In genomic region chr2:3596891-3597290, GRCh38 we compare ENCODE assay signal across 18 cellular contexts. TPM values are rescaled to one million over a fixed set of nuclear protein-coding genes. Genes with fewer than 3 reads are reported as not detected.
A peak's percentile ranks its signal among the peaks of the same experiment; 100 is the strongest.
DNase-seq lines count a peak whose midpoint lies in the region; ATAC-seq and TF ChIP-seq lines count a peak whose summit lies in the region.
"Had no signal": no experiment of that assay in that cellular context is flagged by ENCODE, and none has a peak within 500 bp of the region (broad histone marks: within the 10 kb centered on the region; RNA-seq: fewer than 3 reads in every experiment).

No MANE protein-coding gene starts in this region.

- H3K4me3 Mint-ChIP-seq in chondrocyte (ENCODE audit: unreplicated experiment), result no peak overlapping the region

- H3K27ac Mint-ChIP-seq in chondrocyte (ENCODE audit: unreplicated experiment), result no peak overlapping the region

- H3K27me3 ChIP-seq in right atrium auricular region (no peaks in the 10 kb centered on the region), smooth muscle cell (ENCODE audit: low read depth) (no peaks in the 10 kb centered on the region)

- peaks cover 2% of the 10 kb centered on the region for H3K27me3 Mint-ChIP-seq in chondrocyte (ENCODE audit: low read depth)

- H3K9me3 ChIP-seq in right atrium auricular region (no peaks in the 10 kb centered on the region), smooth muscle cell (replicated peaks; ENCODE audit: low read depth) (no peaks in the 10 kb centered on the region)

- H3K27ac ChIP-seq in right atrium auricular region, result no peak overlapping the region
- peak overlapping the region; percentile 42 for H3K27ac ChIP-seq in smooth muscle cell (ENCODE audit: low read depth)
- H3K27ac ChIP-seq: C4-2B had no signal

- H3K36me3 Mint-ChIP-seq in chondrocyte (ENCODE audit: low read depth), result no peaks in the 10 kb centered on the region

- no peaks in the 10 kb centered on the region for H4K20me1 ChIP-seq in smooth muscle cell (ENCODE audit: low read depth)

- H3K9me3 Mint-ChIP-seq in chondrocyte (ENCODE audit: low read depth), result no peaks in the 10 kb centered on the region

- peak overlapping the region; percentile 51 for H3K4me2 ChIP-seq in smooth muscle cell

- no peak overlapping the region for H2AFZ ChIP-seq in smooth muscle cell (ENCODE audit: low read depth)

- peaks cover 4% of the 10 kb centered on the region for H3F3A ChIP-seq in smooth muscle cell (ENCODE audit: low read depth)

- no peaks in the 10 kb centered on the region for H3K79me2 ChIP-seq in smooth muscle cell (ENCODE audit: low read depth)

- no peaks in the 10 kb centered on the region for H3K36me3 ChIP-seq in right atrium auricular region
- H3K36me3 ChIP-seq in smooth muscle cell (ENCODE audit: low read depth), result no peaks in the 10 kb centered on the region

- H3K9ac ChIP-seq in smooth muscle cell (ENCODE audit: low read depth), result peak overlapping the region; percentile 8

- TF ChIP-seq CTCF in right atrium auricular region (IDR thresholded peaks at IDR 0.05), result no peak
- no peak for TF ChIP-seq CTCF in chondrocyte (IDR thresholded peaks at IDR 0.05)
- no peak for TF ChIP-seq CTCF in smooth muscle cell (IDR thresholded peaks at IDR 0.05; ENCODE audit: borderline replicate concordance, insufficient read depth, poor library complexity, severe bottlenecking)

- intact Hi-C loops in Right ventricle myocardium inferior (cut with DNase I), result no loop called here

- no peak overlapping the region for H3K4me3 ChIP-seq in right atrium auricular region
- no peak overlapping the region for H3K4me3 ChIP-seq in smooth muscle cell

- H3K4me1 ChIP-seq in right atrium auricular region (peaks cover 0 to 6% of the 10 kb centered on the region in 2 donors), smooth muscle cell (ENCODE audit: low read depth) (no peaks in the 10 kb centered on the region)

- 69% methylated on average over 13 of the region's 13 CpGs for WGBS in smooth muscle cell (ENCODE audit: low lambda C conversion rate)

- peaks cover 3% of the 10 kb centered on the region for H3K4me1 Mint-ChIP-seq in chondrocyte (ENCODE audit: low read depth)

- DNase-seq in right atrium auricular region (ENCODE audit: low spot score) (peak; percentile 52), Right ventricle myocardium inferior (ENCODE audit: missing footprints) (no peak), chondrocyte (ENCODE audit: low spot score) (peak; percentile 72), mesenteric fat pad (ENCODE audit: low spot score) (peak; percentile 82), smooth muscle cell (lab: John Stamatoyannopoulos, UW; ENCODE audit: unreplicated experiment) (no peak), NCI-H510A treated with DMSO at 0.1 percent for 48 hours (lab: John Stamatoyannopoulos, UW) (no peak), glomerular visceral epithelial cell (ENCODE audit: extremely low spot score) (no peak)
- DNase-seq: DMS79 treated with DMSO at 0.1 percent for 48 hours, Karpas-422, NCI-H1417 treated with DMSO at 0.1 percent for 48 hours, NCI-H187 treated with DMSO at 0.1 percent for 48 hours, NCI-H2227 treated with DMSO at 0.1 percent for 48 hours, NCI-H524, NCI-H82, OCI-M1, SHP77 treated with DMSO at 0.1 percent for 48 hours had no signal

- no peak for ATAC-seq in Right ventricle myocardium inferior

RNA-seq across cellular contexts. Expression of gene COLEC11, which starts 2.0 kb away (rescaled TPM):
- total RNA-seq in right atrium auricular region (10 to 100 TPM; 27.8 to 56.6 TPM), Right ventricle myocardium inferior (1.9 TPM), chondrocyte (not detected in 3 replicates), mesenteric fat pad (5.5 TPM), smooth muscle cell (18.1 and 24.9 TPM in 2 replicates)
- 24.0 and 30.8 TPM in 2 replicates for polyA plus RNA-seq in smooth muscle cell
- total RNA-seq: MCF 10A had no signal

RNA-seq across cellular contexts. Expression of gene RPS7, which starts 21.8 kb away (rescaled TPM):
- total RNA-seq in right atrium auricular region (1,000 to 10,000 TPM; 1,479 to 1,487 TPM), Right ventricle myocardium inferior (657 TPM), chondrocyte (724 to 826 TPM (median 808 TPM) in 3 replicates), mesenteric fat pad (1,225 TPM), smooth muscle cell (2,961 and 3,073 TPM in 2 replicates)
- polyA plus RNA-seq in smooth muscle cell, result 458 and 471 TPM in 2 replicates

RNA-seq across cellular contexts. Expression of gene RNASEH1, which starts 38.8 kb away (rescaled TPM):
- total RNA-seq in right atrium auricular region (10 to 100 TPM; 16.9 to 18.6 TPM), Right ventricle myocardium inferior (20.9 TPM), chondrocyte (28.9 to 32.7 TPM (median 29.2 TPM) in 3 replicates), mesenteric fat pad (27.1 TPM), smooth muscle cell (18.3 and 22.0 TPM in 2 replicates)
- polyA plus RNA-seq in smooth muscle cell, result 32.7 and 39.2 TPM in 2 replicates

Comparison
In these comparisons a context has a peak if more than half of its experiments do, and no peak if none do; other contexts are left out.
1. DNase-seq: peak in right atrium auricular region (single experiment), chondrocyte (single experiment) and mesenteric fat pad (single experiment); none in Right ventricle myocardium inferior (single experiment), smooth muscle cell (single experiment), NCI-H510A treated with DMSO at 0.1 percent for 48 hours (single experiment) and glomerular visceral epithelial cell (single experiment).